ENCODE assay signal across 8 cellular contexts in the genomic region with DNA sequence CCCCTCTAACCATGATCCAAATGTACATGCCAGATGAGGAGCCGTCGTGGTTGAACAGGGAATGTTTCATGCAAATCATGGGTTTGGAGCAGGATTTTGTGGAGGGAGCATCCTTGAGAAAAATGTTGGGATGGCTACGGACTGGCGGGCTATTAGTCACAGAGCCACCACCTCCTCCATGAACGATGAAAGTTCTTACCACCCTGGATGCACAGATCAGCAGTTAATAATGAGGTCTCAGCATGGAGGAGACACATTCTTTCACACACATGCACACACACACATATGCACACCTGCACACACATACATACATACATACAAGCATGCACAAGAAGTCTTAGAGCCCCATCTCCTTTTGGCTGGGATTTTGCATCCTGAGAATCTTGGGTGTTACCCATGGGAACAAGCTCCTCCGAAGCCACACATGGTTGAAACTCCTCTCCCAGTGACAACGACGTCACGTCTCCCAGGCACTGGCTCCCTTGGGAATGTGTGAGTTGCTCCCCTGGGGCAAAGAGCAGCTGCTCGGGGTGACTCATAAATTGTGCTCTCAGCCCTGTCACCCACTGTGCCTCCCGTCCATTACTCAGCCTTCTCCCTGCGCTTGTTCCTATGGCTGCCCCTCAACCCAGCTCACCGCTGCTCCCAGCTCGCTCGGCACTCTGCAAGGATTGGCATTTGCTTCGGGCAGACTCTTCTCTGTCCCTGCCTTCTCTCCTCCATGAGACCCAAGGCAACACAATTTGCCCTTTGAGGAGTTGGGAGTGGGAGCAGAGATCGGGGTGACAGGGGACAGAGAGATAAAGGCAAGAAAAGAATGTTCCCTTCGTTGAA.
DNase-seq lines count a peak whose midpoint lies in the region; ATAC-seq and TF ChIP-seq lines count a peak whose summit lies in the region.

No MANE protein-coding gene starts in this region.

- H3K9me3 Mint-ChIP-seq in T-helper 2 cell treated with Interferon-gamma antibody and Interleukin-4, amounts not matched to agents 5 μg/mL and 100 μg/mL, for 36 hours = no peaks in the 10 kb centered on the region

- TF ChIP-seq CTCF in BJ (IDR thresholded peaks at IDR 0.05; ENCODE audit: insufficient read depth, low read depth, low read length) = no peak
- no peak for TF ChIP-seq CTCF in epithelial cell of proximal tubule (conservative IDR thresholded peaks at IDR 0.05; ENCODE audit: low read depth, low read length)
- TF ChIP-seq CTCF in ascending aorta (IDR thresholded peaks at IDR 0.05) = no peak

- no peaks in the 10 kb centered on the region for H3K4me1 Mint-ChIP-seq in T-helper 2 cell treated with Interferon-gamma antibody and Interleukin-4, amounts not matched to agents 5 μg/mL and 100 μg/mL, for 36 hours (ENCODE audit: low read depth)

- peak; percentile 45 for ATAC-seq in GM21717 (IDR thresholded peaks at IDR 0.05; ENCODE audit: unreplicated experiment)

- H3K4me3 ChIP-seq in BJ (ENCODE audit: low read depth, low read length) = no peak overlapping the region
- H3K4me3 ChIP-seq in epithelial cell of proximal tubule (ENCODE audit: low read depth, low read length) = peak overlapping the region; percentile 51
- H3K4me3 ChIP-seq in ascending aorta = no peak overlapping the region

- no peaks in the 10 kb centered on the region for H3K9me3 ChIP-seq in ascending aorta

- H3K27ac Mint-ChIP-seq in T-helper 2 cell treated with Interferon-gamma antibody and Interleukin-4, amounts not matched to agents 5 μg/mL and 100 μg/mL, for 36 hours = no peak overlapping the region

- no peaks in the 10 kb centered on the region for H3K36me3 ChIP-seq in BJ (ENCODE audit: control insufficient read depth, insufficient read depth, low read length)
- no peaks in the 10 kb centered on the region for H3K36me3 ChIP-seq in ascending aorta

- CTCF ChIA-PET in BJ (lab: Yijun Ruan, JAX) = interaction anchor here (1.0 to 1.3 kb wide), 3 partner anchors 13 to 76 kb away, joined by 3 to 4 read pairs (median 3); no protein-coding TSS in a partner anchor

- intact Hi-C loops in ascending aorta (cut with DNase I) = no loop called here

- no peaks in the 10 kb centered on the region for H3K36me3 Mint-ChIP-seq in T-helper 2 cell treated with Interferon-gamma antibody and Interleukin-4, amounts not matched to agents 5 μg/mL and 100 μg/mL, for 36 hours (ENCODE audit: low read depth)

- H3K27me3 Mint-ChIP-seq in T-helper 2 cell treated with Interferon-gamma antibody and Interleukin-4, amounts not matched to agents 5 μg/mL and 100 μg/mL, for 36 hours (ENCODE audit: low read depth) = no peaks in the 10 kb centered on the region

- peak; percentile 84 for DNase-seq in BJ (ENCODE audit: low read depth)
- DNase-seq in NCI-H1417 treated with DMSO at 0.1 percent for 48 hours (lab: John Stamatoyannopoulos, UW) = peak; percentile 38
- DNase-seq in epithelial cell of proximal tubule (ENCODE audit: low read depth) = peak; percentile 90
- DNase-seq in smooth muscle cell of the brain vasculature (ENCODE audit: low read depth, low spot score) = peak; percentile 26
- no peak for DNase-seq in T-helper 2 cell treated with Interferon-gamma antibody and Interleukin-4, amounts not matched to agents 5 μg/mL and 100 μg/mL, for 36 hours (ENCODE audit: low spot score)
- DNase-seq in ascending aorta (ENCODE audit: low spot score in 2 of 2) = no peak
- DNase-seq in SHP77 (lab: John Stamatoyannopoulos, UW) = no peak

- H3K27me3 ChIP-seq in BJ (ENCODE audit: control insufficient read depth, insufficient read depth, low read length) = no peaks in the 10 kb centered on the region
- no peaks in the 10 kb centered on the region for H3K27me3 ChIP-seq in ascending aorta

- POLR2A ChIA-PET in BJ (lab: Charles Lee) = no interaction called here

- H3K4me1 ChIP-seq in ascending aorta = no peaks in the 10 kb centered on the region

- no peak overlapping the region for H3K4me3 Mint-ChIP-seq in T-helper 2 cell treated with Interferon-gamma antibody and Interleukin-4, amounts not matched to agents 5 μg/mL and 100 μg/mL, for 36 hours

- H3K27ac ChIP-seq in ascending aorta = no peak overlapping the region

Comparison
In these comparisons a context has a peak if more than half of its experiments do, and no peak if none do; other contexts are left out.
1. DNase-seq: peak in BJ (single experiment), NCI-H1417 treated with DMSO at 0.1 percent for 48 hours (single experiment), epithelial cell of proximal tubule (single experiment) and smooth muscle cell of the brain vasculature (single experiment); none in T-helper 2 cell treated with Interferon-gamma antibody and Interleukin-4, amounts not matched to agents 5 μg/mL and 100 μg/mL, for 36 hours (single experiment), ascending aorta (0 of 2) and SHP77 (0 of 2).